Comparison of ENCODE assay signal across 8 cellular contexts in genomic region chr9:41123812-41124211, GRCh38. TPM values are rescaled to one million over a fixed set of nuclear protein-coding genes. Genes with fewer than 3 reads are reported as not detected.
"Had no signal": no experiment of that assay in that cellular context is flagged by ENCODE, and none has a peak within 500 bp of the region (broad histone marks: within the 10 kb centered on the region; RNA-seq: fewer than 3 reads in every experiment).

No MANE protein-coding gene starts in this region.

RNA-seq across cellular contexts. Expression of gene FOXD4L6, which starts 4.7 kb away (rescaled TPM):
- total RNA-seq: colonic mucosa, epithelial cell of proximal tubule, glomerular endothelial cell, mucosa of gallbladder, psoas muscle, thyroid gland, vagina had no signal
- polyA plus RNA-seq: liver had no signal
